In the genomic region with DNA sequence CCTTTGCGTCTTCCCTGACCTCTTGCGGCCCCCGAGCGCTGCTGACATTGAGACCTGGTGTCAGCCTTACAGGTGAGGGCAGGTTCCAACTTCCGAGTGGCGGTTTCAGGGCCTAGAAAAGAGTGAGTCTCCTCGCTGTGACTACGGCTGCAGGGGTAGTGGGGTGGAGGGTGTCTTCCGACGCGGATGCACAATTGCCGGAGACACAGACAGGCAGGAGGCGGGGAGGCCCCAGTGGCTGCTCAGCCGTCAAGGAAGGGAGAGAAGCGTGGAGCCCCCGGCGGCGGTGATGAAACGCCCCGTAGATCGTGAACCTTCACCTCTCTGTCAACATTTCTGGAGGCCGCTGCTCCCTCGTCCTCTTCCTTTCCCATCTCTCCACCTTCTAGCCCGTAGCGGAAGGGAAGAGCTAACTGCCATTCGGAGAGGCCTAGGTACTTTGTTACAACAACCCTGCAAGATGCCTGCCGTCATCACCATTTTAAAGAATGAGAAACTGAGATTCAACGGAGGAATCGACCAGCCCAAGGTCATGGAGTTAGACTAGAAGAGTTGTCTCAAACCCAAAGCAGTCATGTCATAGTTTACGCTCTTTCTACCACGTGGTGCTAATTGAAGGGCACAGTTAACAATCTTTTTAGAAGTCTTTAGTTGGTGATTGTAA, we compare ENCODE assay signal across 1 cellular context.
TF ChIP-seq lines count a peak whose summit lies in the region.

No MANE protein-coding gene starts in this region.

TF ChIP-seq in HepG2, 621 proteins besides CTCF, POLR2A, EP300 and RAD21 (continued from another document and continues in another):
- TF ChIP-seq, protein P1, sequence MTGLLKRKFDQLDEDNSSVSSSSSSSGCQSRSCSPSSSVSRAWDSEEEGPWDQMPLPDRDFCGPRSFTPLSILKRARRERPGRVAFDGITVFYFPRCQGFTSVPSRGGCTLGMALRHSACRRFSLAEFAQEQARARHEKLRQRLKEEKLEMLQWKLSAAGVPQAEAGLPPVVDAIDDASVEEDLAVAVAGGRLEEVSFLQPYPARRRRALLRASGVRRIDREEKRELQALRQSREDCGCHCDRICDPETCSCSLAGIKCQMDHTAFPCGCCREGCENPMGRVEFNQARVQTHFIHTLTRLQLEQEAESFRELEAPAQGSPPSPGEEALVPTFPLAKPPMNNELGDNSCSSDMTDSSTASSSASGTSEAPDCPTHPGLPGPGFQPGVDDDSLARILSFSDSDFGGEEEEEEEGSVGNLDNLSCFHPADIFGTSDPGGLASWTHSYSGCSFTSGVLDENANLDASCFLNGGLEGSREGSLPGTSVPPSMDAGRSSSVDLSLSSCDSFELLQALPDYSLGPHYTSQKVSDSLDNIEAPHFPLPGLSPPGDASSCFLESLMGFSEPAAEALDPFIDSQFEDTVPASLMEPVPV (CRISPR knock-in tag; IDR thresholded peaks at IDR 0.05): peak; percentile 78; the same call in 1 of the 2 replicates
- TF ChIP-seq DRAP1 (CRISPR knock-in tag; IDR thresholded peaks at IDR 0.05) (peak; percentile 2; the same call in 1 of the 2 replicates), ZBTB34 (CRISPR knock-in tag; IDR thresholded peaks at IDR 0.05) (no peak), XRCC5 (optimal IDR thresholded peaks at IDR 0.05; ENCODE audit: low read length) (peak; percentile 35), NCOA2 (CRISPR knock-in tag; IDR thresholded peaks at IDR 0.05) (peak; percentile 27; the same call in 1 of the 2 replicates), DNMT3B (CRISPR knock-in tag; conservative IDR thresholded peaks at IDR 0.05) (no peak), ZFX (CRISPR knock-in tag; IDR thresholded peaks at IDR 0.05; ENCODE audit: low read depth) (peak; percentile 96), ZNF546 (CRISPR knock-in tag; conservative IDR thresholded peaks at IDR 0.05) (peak; percentile 86; the same call in 1 of the 2 replicates), KMT2A (CRISPR knock-in tag; IDR thresholded peaks at IDR 0.05) (peak; percentile 52), ZNF138 (CRISPR knock-in tag; IDR thresholded peaks at IDR 0.05; ENCODE audit: low read depth) (peak; percentile 86), NR0B2 (CRISPR knock-in tag; IDR thresholded peaks at IDR 0.05) (0 out of 2 replicates have a peak, but pooled peaks have one; percentile 48), TFAP4 (IDR thresholded peaks at IDR 0.05; ENCODE audit: borderline replicate concordance, low read depth) (0 out of 2 replicates have a peak, but pooled peaks have one; percentile 53), ZNF766 (CRISPR knock-in tag; IDR thresholded peaks at IDR 0.05; ENCODE audit: borderline replicate concordance) (0 out of 2 replicates have a peak, but pooled peaks have one; percentile 23), HNF4G (IDR thresholded peaks at IDR 0.05; ENCODE audit: borderline replicate concordance, low read depth, low read length) (peak; percentile 58; the same call in 1 of the 2 replicates), HNF4G (CRISPR knock-in tag; IDR thresholded peaks at IDR 0.05; ENCODE audit: borderline replicate concordance, low read depth) (no peak), HDAC6 (IDR thresholded peaks at IDR 0.05; ENCODE audit: low read depth, low read length) (no peak), THRA (CRISPR knock-in tag; IDR thresholded peaks at IDR 0.05; ENCODE audit: borderline replicate concordance) (peak; percentile 42; the same call in 1 of the 2 replicates), ZNF615 (CRISPR knock-in tag; IDR thresholded peaks at IDR 0.05; ENCODE audit: borderline replicate concordance) (no peak), ZBTB38 (CRISPR knock-in tag; IDR thresholded peaks at IDR 0.05) (peak; percentile 56; the same call in 1 of the 2 replicates), CCAR2 (optimal IDR thresholded peaks at IDR 0.05; ENCODE audit: low read depth, low read length) (no peak), RBM22 (optimal IDR thresholded peaks at IDR 0.05; ENCODE audit: low read length) (peak; percentile 37), ZNF788 (CRISPR knock-in tag; IDR thresholded peaks at IDR 0.05; ENCODE audit: borderline replicate concordance) (peak; percentile 77; the same call in 1 of the 2 replicates)
- TF ChIP-seq, protein P2, sequence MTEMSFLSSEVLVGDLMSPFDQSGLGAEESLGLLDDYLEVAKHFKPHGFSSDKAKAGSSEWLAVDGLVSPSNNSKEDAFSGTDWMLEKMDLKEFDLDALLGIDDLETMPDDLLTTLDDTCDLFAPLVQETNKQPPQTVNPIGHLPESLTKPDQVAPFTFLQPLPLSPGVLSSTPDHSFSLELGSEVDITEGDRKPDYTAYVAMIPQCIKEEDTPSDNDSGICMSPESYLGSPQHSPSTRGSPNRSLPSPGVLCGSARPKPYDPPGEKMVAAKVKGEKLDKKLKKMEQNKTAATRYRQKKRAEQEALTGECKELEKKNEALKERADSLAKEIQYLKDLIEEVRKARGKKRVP (CRISPR knock-in tag; IDR thresholded peaks at IDR 0.05): peak in 1 of 2 experiments; percentile 78; a peak in 2 of 4 replicates
- TF ChIP-seq, protein P3, sequence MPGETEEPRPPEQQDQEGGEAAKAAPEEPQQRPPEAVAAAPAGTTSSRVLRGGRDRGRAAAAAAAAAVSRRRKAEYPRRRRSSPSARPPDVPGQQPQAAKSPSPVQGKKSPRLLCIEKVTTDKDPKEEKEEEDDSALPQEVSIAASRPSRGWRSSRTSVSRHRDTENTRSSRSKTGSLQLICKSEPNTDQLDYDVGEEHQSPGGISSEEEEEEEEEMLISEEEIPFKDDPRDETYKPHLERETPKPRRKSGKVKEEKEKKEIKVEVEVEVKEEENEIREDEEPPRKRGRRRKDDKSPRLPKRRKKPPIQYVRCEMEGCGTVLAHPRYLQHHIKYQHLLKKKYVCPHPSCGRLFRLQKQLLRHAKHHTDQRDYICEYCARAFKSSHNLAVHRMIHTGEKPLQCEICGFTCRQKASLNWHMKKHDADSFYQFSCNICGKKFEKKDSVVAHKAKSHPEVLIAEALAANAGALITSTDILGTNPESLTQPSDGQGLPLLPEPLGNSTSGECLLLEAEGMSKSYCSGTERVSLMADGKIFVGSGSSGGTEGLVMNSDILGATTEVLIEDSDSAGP (CRISPR knock-in tag; IDR thresholded peaks at IDR 0.05; ENCODE audit: borderline replicate concordance): peak; percentile 75; the same call in 1 of the 2 replicates
- TF ChIP-seq, protein P4, sequence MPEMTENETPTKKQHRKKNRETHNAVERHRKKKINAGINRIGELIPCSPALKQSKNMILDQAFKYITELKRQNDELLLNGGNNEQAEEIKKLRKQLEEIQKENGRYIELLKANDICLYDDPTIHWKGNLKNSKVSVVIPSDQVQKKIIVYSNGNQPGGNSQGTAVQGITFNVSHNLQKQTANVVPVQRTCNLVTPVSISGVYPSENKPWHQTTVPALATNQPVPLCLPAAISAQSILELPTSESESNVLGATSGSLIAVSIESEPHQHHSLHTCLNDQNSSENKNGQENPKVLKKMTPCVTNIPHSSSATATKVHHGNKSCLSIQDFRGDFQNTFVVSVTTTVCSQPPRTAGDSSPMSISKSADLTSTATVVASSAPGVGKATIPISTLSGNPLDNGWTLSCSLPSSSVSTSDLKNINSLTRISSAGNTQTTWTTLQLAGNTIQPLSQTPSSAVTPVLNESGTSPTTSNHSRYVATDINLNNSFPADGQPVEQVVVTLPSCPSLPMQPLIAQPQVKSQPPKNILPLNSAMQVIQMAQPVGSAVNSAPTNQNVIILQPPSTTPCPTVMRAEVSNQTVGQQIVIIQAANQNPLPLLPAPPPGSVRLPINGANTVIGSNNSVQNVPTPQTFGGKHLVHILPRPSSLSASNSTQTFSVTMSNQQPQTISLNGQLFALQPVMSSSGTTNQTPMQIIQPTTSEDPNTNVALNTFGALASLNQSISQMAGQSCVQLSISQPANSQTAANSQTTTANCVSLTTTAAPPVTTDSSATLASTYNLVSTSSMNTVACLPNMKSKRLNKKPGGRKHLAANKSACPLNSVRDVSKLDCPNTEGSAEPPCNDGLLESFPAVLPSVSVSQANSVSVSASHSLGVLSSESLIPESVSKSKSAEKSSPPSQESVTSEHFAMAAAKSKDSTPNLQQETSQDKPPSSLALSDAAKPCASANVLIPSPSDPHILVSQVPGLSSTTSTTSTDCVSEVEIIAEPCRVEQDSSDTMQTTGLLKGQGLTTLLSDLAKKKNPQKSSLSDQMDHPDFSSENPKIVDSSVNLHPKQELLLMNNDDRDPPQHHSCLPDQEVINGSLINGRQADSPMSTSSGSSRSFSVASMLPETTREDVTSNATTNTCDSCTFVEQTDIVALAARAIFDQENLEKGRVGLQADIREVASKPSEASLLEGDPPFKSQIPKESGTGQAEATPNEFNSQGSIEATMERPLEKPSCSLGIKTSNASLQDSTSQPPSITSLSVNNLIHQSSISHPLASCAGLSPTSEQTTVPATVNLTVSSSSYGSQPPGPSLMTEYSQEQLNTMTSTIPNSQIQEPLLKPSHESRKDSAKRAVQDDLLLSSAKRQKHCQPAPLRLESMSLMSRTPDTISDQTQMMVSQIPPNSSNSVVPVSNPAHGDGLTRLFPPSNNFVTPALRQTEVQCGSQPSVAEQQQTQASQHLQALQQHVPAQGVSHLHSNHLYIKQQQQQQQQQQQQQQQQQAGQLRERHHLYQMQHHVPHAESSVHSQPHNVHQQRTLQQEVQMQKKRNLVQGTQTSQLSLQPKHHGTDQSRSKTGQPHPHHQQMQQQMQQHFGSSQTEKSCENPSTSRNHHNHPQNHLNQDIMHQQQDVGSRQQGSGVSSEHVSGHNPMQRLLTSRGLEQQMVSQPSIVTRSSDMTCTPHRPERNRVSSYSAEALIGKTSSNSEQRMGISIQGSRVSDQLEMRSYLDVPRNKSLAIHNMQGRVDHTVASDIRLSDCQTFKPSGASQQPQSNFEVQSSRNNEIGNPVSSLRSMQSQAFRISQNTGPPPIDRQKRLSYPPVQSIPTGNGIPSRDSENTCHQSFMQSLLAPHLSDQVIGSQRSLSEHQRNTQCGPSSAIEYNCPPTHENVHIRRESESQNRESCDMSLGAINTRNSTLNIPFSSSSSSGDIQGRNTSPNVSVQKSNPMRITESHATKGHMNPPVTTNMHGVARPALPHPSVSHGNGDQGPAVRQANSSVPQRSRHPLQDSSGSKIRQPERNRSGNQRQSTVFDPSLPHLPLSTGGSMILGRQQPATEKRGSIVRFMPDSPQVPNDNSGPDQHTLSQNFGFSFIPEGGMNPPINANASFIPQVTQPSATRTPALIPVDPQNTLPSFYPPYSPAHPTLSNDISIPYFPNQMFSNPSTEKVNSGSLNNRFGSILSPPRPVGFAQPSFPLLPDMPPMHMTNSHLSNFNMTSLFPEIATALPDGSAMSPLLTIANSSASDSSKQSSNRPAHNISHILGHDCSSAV (CRISPR knock-in tag; IDR thresholded peaks at IDR 0.05; ENCODE audit: borderline replicate concordance): peak; percentile 79; the same call in 1 of the 2 replicates
- TF ChIP-seq, protein P5, sequence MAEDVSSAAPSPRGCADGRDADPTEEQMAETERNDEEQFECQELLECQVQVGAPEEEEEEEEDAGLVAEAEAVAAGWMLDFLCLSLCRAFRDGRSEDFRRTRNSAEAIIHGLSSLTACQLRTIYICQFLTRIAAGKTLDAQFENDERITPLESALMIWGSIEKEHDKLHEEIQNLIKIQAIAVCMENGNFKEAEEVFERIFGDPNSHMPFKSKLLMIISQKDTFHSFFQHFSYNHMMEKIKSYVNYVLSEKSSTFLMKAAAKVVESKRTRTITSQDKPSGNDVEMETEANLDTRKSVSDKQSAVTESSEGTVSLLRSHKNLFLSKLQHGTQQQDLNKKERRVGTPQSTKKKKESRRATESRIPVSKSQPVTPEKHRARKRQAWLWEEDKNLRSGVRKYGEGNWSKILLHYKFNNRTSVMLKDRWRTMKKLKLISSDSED (CRISPR knock-in tag; IDR thresholded peaks at IDR 0.05): no peak
- TF ChIP-seq, protein P6, sequence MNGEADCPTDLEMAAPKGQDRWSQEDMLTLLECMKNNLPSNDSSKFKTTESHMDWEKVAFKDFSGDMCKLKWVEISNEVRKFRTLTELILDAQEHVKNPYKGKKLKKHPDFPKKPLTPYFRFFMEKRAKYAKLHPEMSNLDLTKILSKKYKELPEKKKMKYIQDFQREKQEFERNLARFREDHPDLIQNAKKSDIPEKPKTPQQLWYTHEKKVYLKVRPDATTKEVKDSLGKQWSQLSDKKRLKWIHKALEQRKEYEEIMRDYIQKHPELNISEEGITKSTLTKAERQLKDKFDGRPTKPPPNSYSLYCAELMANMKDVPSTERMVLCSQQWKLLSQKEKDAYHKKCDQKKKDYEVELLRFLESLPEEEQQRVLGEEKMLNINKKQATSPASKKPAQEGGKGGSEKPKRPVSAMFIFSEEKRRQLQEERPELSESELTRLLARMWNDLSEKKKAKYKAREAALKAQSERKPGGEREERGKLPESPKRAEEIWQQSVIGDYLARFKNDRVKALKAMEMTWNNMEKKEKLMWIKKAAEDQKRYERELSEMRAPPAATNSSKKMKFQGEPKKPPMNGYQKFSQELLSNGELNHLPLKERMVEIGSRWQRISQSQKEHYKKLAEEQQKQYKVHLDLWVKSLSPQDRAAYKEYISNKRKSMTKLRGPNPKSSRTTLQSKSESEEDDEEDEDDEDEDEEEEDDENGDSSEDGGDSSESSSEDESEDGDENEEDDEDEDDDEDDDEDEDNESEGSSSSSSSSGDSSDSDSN (CRISPR knock-in tag; IDR thresholded peaks at IDR 0.05): peak; percentile 93
